Comparison of ENCODE assay signal across 23 cellular contexts in genomic region chr5:148202531-148203092, GRCh38. TPM values are rescaled to one million over a fixed set of nuclear protein-coding genes. Genes with fewer than 3 reads are reported as not detected.
"Had no signal": no experiment of that assay in that cellular context is flagged by ENCODE, and none has a peak within 500 bp of the region (broad histone marks: within the 10 kb centered on the region; RNA-seq: fewer than 3 reads in every experiment).

Gene SPINK6, plus strand, starts transcription at chr5:148203042. Its CDS starts 55 bp downstream, at chr5:148203097.

- ATAC-seq: activated naive CD4-positive, alpha-beta T cell treated with anti-CD3 and anti-CD28 coated beads, Interleukin-2, amount 50 U/mL, for 72 hours; gastrocnemius medialis; mucosa of descending colon; pancreas; stimulated activated memory B cell treated with anti-CD40 and anti-IgM and Interleukin-4, amounts not matched to agents 10 μg/mL and 1 μg/mL and 100 μg/mL, for 72 hours; upper lobe of right lung had no signal

- H3K4me3 ChIP-seq: adrenal gland, dorsolateral prefrontal cortex, gastrocnemius medialis, left ventricle myocardium inferior, mucosa of descending colon, neural progenitor cell, pancreas, sigmoid colon, upper lobe of right lung had no signal

- DNase-seq: activated CD4-positive, alpha-beta T cell treated with anti-CD3 and anti-CD28 coated beads for 1 hour; activated CD4-positive, alpha-beta T cell treated with anti-CD3 and anti-CD28 coated beads, Interleukin-2, amount 50 U/mL, for 4 hours; activated gamma-delta T cell; adrenal gland; caudate nucleus; dorsolateral prefrontal cortex; gastrocnemius medialis; head of caudate nucleus; kidney; left ventricle myocardium inferior; mucosa of descending colon; naive B cell; pancreas; sigmoid colon; spleen; stimulated activated CD4-positive, alpha-beta T cell treated with anti-CD3 and anti-CD28 coated beads, Interleukin-4, amount 100 ng/mL, for 4 hours; upper lobe of right lung; WERI-Rb-1 had no signal

RNA-seq across cellular contexts. Expression of gene SPINK6, which starts in this region (rescaled TPM):
- total RNA-seq: activated naive CD4-positive, alpha-beta T cell treated with anti-CD3 and anti-CD28 coated beads, Interleukin-2, amount 50 U/mL, for 72 hours; dorsolateral prefrontal cortex; epithelial cell of proximal tubule; gastrocnemius medialis; kidney; left ventricle myocardium inferior; pancreas; pulmonary artery endothelial cell; spleen; upper lobe of right lung had no signal
- polyA plus RNA-seq: adrenal gland, pancreas, spleen had no signal
